Comparison of ENCODE assay signal across 9 cellular contexts in genomic region chr11:26993965-26994446, GRCh38. TPM values are rescaled to one million over a fixed set of nuclear protein-coding genes. Genes with fewer than 3 reads are reported as not detected.
DNase-seq lines count a peak whose midpoint lies in the region; TF ChIP-seq lines count a peak whose summit lies in the region.
"Had no signal": no experiment of that assay in that cellular context is flagged by ENCODE, and none has a peak within 500 bp of the region (broad histone marks: within the 10 kb centered on the region; RNA-seq: fewer than 3 reads in every experiment).

Gene FIBIN (plus strand): TSS chr11:26994112. CDS start chr11:26994527, 415 bp downstream.

- H3K4me1 ChIP-seq in muscle layer of duodenum (ENCODE audit: control insufficient read depth in 1 of 2, insufficient read depth in 2 of 2, low read length in 2 of 2) (peaks cover 0 to 3% of the 10 kb centered on the region in 2 donors), vagina (peaks cover 27% of the 10 kb centered on the region)

- intact Hi-C loops in vagina (cut with DNase I): no loop called here

- H3K27ac ChIP-seq in muscle layer of duodenum (ENCODE audit: low read length) (peak within 1 kb of the TSS; percentile 75), vagina (peak within 1 kb of the TSS; percentile 92)

- peak within 1 kb of the TSS; percentile 72 for H3K4me3 ChIP-seq in fibroblast of mammary gland (ENCODE audit: control insufficient read depth, low read depth, low read length)
- peak within 1 kb of the TSS; percentile 75 to 87 for H3K4me3 ChIP-seq in muscle layer of duodenum (ENCODE audit: low read depth in 1 of 2, low read length in 2 of 2)
- peak within 1 kb of the TSS; percentile 63 to 79 for H3K4me3 ChIP-seq in vagina

- H3K27me3 ChIP-seq in muscle layer of duodenum (ENCODE audit: low read depth, low read length) (no peaks in the 10 kb centered on the region), vagina (no peaks in the 10 kb centered on the region)

- no peak for TF ChIP-seq CTCF in fibroblast of mammary gland (conservative IDR thresholded peaks at IDR 0.05; ENCODE audit: control insufficient read depth, insufficient read depth, low read depth, low read length)
- TF ChIP-seq CTCF in vagina (IDR thresholded peaks at IDR 0.05): no peak

- DNase-seq in NCI-H748 (lab: John Stamatoyannopoulos, UW; ENCODE audit: unreplicated experiment) (peak; percentile 31), NCI-H748 treated with DMSO at 0.1 percent for 48 hours (lab: John Stamatoyannopoulos, UW) (no peak), fibroblast of mammary gland (ENCODE audit: low read depth) (peak; percentile 80), vagina (ENCODE audit: extremely low spot score in 2 of 2) (no peak), OCI-M1 (lab: John Stamatoyannopoulos, UW) (no peak)
- no peak for DNase-seq in activated T-cell treated with anti-CD3 and anti-CD28 coated beads, Interleukin-2, amount 50 U/mL, for 48 hours
- DNase-seq in effector CD4-positive, alpha-beta T cell: no peak

- H3K36me3 ChIP-seq in muscle layer of duodenum (ENCODE audit: control insufficient read depth in 1 of 2, insufficient read depth in 2 of 2, low read length in 2 of 2) (no peaks in the 10 kb centered on the region), vagina (no peaks in the 10 kb centered on the region)

- no peak for TF ChIP-seq POLR2A in vagina (IDR thresholded peaks at IDR 0.05)

- H3K9me3 ChIP-seq in muscle layer of duodenum (ENCODE audit: control insufficient read depth in 1 of 2, low read length in 2 of 2) (no peaks in the 10 kb centered on the region), vagina (no peaks in the 10 kb centered on the region)

RNA-seq across cellular contexts. Expression of gene FIBIN, which starts in this region (rescaled TPM):
- 118 TPM for total RNA-seq in vagina
- total RNA-seq: dermis microvascular lymphatic vessel endothelial cell had no signal

Comparison
In these comparisons a context has a peak if more than half of its experiments do, and no peak if none do; other contexts are left out.
1. DNase-seq: peak in NCI-H748 (single experiment) and fibroblast of mammary gland (single experiment); none in NCI-H748 treated with DMSO at 0.1 percent for 48 hours (single experiment), vagina (0 of 2), activated T-cell treated with anti-CD3 and anti-CD28 coated beads, Interleukin-2, amount 50 U/mL, for 48 hours (0 of 2), effector CD4-positive, alpha-beta T cell (single experiment) and OCI-M1 (single experiment).
2. Peak in every context shown above with its lines, with median percentiles within 50 percentile points of each other: H3K4me3 ChIP-seq.